Comparison of ENCODE assay signal across 22 cellular contexts in genomic region chr22:26021516-26021915, GRCh38.
"Had no signal": no experiment of that assay in that cellular context is flagged by ENCODE, and none has a peak within 500 bp of the region (broad histone marks: within the 10 kb centered on the region; RNA-seq: fewer than 3 reads in every experiment).

No MANE protein-coding gene starts in this region.

- H3K27me3 ChIP-seq: dorsolateral prefrontal cortex, foreskin keratinocyte, heart left ventricle had no signal

- H3K9me3 ChIP-seq: lower lobe of right lung, mucosa of descending colon had no signal

- DNase-seq: dermis blood vessel endothelial cell; dorsolateral prefrontal cortex; effector CD4-positive, alpha-beta T cell; effector memory CD4-positive, alpha-beta T cell; foreskin keratinocyte; heart left ventricle; hypothalamus; immature natural killer cell; left cardiac atrium; left lung; left ventricle myocardium superior; lower lobe of right lung; mesenchymal stem cell; mucosa of descending colon had no signal

- H3K79me2 ChIP-seq: hepatocyte had no signal

- H3K4me2 ChIP-seq: hepatocyte had no signal

- H3K36me3 ChIP-seq: gastroesophageal sphincter, left lung, lower lobe of right lung had no signal

- FAIRE-seq: colon, endothelial cell of umbilical vein, frontal cortex, keratinocyte had no signal

- H3K4me1 ChIP-seq: esophagus muscularis mucosa, foreskin keratinocyte, gastroesophageal sphincter, heart left ventricle, left lung, lower lobe of right lung had no signal

- H3K4me3 ChIP-seq: coronary artery, dorsolateral prefrontal cortex, esophagus muscularis mucosa, gastroesophageal sphincter, heart left ventricle, hepatocyte, left lung, lower lobe of right lung, mucosa of descending colon had no signal

- H3K27ac ChIP-seq: coronary artery, dorsolateral prefrontal cortex, esophagus muscularis mucosa, foreskin keratinocyte, gastroesophageal sphincter, heart left ventricle, hepatocyte, left lung, lower lobe of right lung had no signal

- ATAC-seq: foreskin keratinocyte, gastroesophageal sphincter, heart left ventricle, left cardiac atrium, left lung, left ventricle myocardium superior, lower lobe of right lung, mucosa of descending colon had no signal

- H2AFZ ChIP-seq: hepatocyte had no signal
